Comparison of ENCODE assay signal across 8 cellular contexts in genomic region chr1:1324084-1324523, GRCh38. TPM values are rescaled to one million over a fixed set of nuclear protein-coding genes. Genes with fewer than 3 reads are reported as not detected.
DNase-seq lines count a peak whose midpoint lies in the region; ATAC-seq, FAIRE-seq and TF ChIP-seq lines count a peak whose summit lies in the region.

No MANE protein-coding gene starts in this region.

- DNase-seq in AG09309 (ENCODE audit: low read depth) (no peak), pancreas (no peak), NCI-H69 (lab: John Stamatoyannopoulos, UW) (no peak), NCI-H2171 treated with DMSO at 0.1 percent for 48 hours (lab: John Stamatoyannopoulos, UW) (no peak)

- intact Hi-C loops in pancreas (cut with DNase I), result no loop called here

- H4K20me1 ChIP-seq in KMS-11 (ENCODE audit: insufficient read depth), result no peaks in the 10 kb centered on the region

- TF ChIP-seq CTCF in AG09309 (IDR thresholded peaks at IDR 0.05; ENCODE audit: control insufficient read depth, insufficient read depth, low read depth, low read length, missing control alignments) (no peak), KMS-11 (conservative IDR thresholded peaks at IDR 0.05; ENCODE audit: low read depth, low read length) (no peak), pancreas (IDR thresholded peaks at IDR 0.05) (no peak)

- no peak overlapping the region for H3K4me2 ChIP-seq in KMS-11

- H3K27me3 ChIP-seq in KMS-11 (ENCODE audit: insufficient read depth, low read depth) (no peaks in the 10 kb centered on the region), endocrine pancreas (ENCODE audit: control insufficient read depth, insufficient read depth, low read length) (no peaks in the 10 kb centered on the region), pancreas (no peaks in the 10 kb centered on the region)

- no peak for FAIRE-seq in pancreas (lab: Jason Lieb, UNC)

- peak overlapping the region; percentile 39; the same call in 1 of the 2 replicates for H3K27ac ChIP-seq in KMS-11
- peak overlapping the region; percentile 23 to 90 (median 55) for H3K27ac ChIP-seq in pancreas

- H2AFZ ChIP-seq in KMS-11 (ENCODE audit: low read depth), result peak overlapping the region; percentile 78; the same call in 1 of the 2 replicates

- no peaks in the 10 kb centered on the region for H3K9me3 ChIP-seq in endocrine pancreas (ENCODE audit: control insufficient read depth, low read length)
- H3K9me3 ChIP-seq in pancreas, result no peaks in the 10 kb centered on the region

- H3K4me3 ChIP-seq in AG09309 (ENCODE audit: control insufficient read depth, low read depth, low read length) (peak overlapping the region; percentile 49), KMS-11 (IDR thresholded peaks at IDR 0.05; ENCODE audit: insufficient read depth, low read depth, low read length) (no peak overlapping the region), endocrine pancreas (ENCODE audit: control insufficient read depth, insufficient read depth, low read length) (no peak overlapping the region), pancreas (peak overlapping the region; percentile 93 to 99 (median 97))

- peak overlapping the region; percentile 75; the same call in 1 of the 2 replicates for H3K9ac ChIP-seq in KMS-11
- peak overlapping the region; percentile 56 for H3K9ac ChIP-seq in endocrine pancreas (ENCODE audit: control insufficient read depth, insufficient read depth, low read length)

- ATAC-seq in GM21360 (IDR thresholded peaks at IDR 0.05; ENCODE audit: unreplicated experiment) (peak; percentile 26), pancreas (peak in 2 of 4 donors; percentile 2 to 18), HG02759 (IDR thresholded peaks at IDR 0.05; ENCODE audit: unreplicated experiment) (no peak)

- H3K79me2 ChIP-seq in KMS-11 (ENCODE audit: insufficient read depth, low read depth), result peaks cover 55% of the 10 kb centered on the region

- peaks cover 22% of the 10 kb centered on the region for H3K4me1 ChIP-seq in KMS-11 (ENCODE audit: low read depth, poor library complexity, severe bottlenecking)
- no peaks in the 10 kb centered on the region for H3K4me1 ChIP-seq in endocrine pancreas (ENCODE audit: control insufficient read depth, insufficient read depth, low read length)
- peaks cover 6 to 19% (median 18%) of the 10 kb centered on the region in 3 donors for H3K4me1 ChIP-seq in pancreas

- 0 to 1% methylated on average over 19 to 40 of the region's 41 CpGs for WGBS in pancreas, 2 donors

- no peaks in the 10 kb centered on the region for H3K36me3 ChIP-seq in KMS-11 (ENCODE audit: insufficient read depth)
- no peaks in the 10 kb centered on the region for H3K36me3 ChIP-seq in endocrine pancreas (ENCODE audit: control insufficient read depth, insufficient read depth, low read length)
- no peaks in the 10 kb centered on the region for H3K36me3 ChIP-seq in pancreas

RNA-seq across cellular contexts. Expression of gene INTS11, which starts 0.4 kb away (rescaled TPM):
- total RNA-seq in pancreas, result 10 to 100 TPM; 33.4 to 60.5 (median 56.8) TPM
- 100 to 1,000 TPM; 268 to 311 TPM for polyA plus RNA-seq in pancreas

RNA-seq across cellular contexts. Expression of gene CPTP, which starts 0.5 kb away (rescaled TPM):
- total RNA-seq in pancreas, result 10 to 100 TPM in 5 of 6 donors, 1 to 10 TPM in 1; 8.0 to 14.8 (median 10.7) TPM
- 10 to 100 TPM; 11.3 to 22.0 TPM for polyA plus RNA-seq in pancreas

RNA-seq across cellular contexts. Expression of gene TAS1R3, which starts 7.0 kb away (rescaled TPM):
- total RNA-seq in pancreas, result under 1 TPM; 0.04 to 0.41 (median 0.08) TPM
- under 1 TPM; 0.21 to 0.34 TPM for polyA plus RNA-seq in pancreas

RNA-seq across cellular contexts. Expression of gene PUSL1, which starts 15.7 kb away (rescaled TPM):
- 10 to 100 TPM in 2 of 6 donors, 1 to 10 TPM in 4; 7.5 to 11.3 (median 9.7) TPM for total RNA-seq in pancreas
- polyA plus RNA-seq in pancreas, result 10 to 100 TPM; 14.6 to 23.2 TPM

RNA-seq across cellular contexts. Expression of gene ACAP3, which starts 16.4 kb away (rescaled TPM):
- 10 to 100 TPM; 15.2 to 31.4 (median 18.7) TPM for total RNA-seq in pancreas
- polyA plus RNA-seq in pancreas, result 100 to 1,000 TPM in 1 of 2 donors, 10 to 100 TPM in 1; 76.0 to 133 TPM

Comparison
In these comparisons a context has a peak if more than half of its experiments do, and no peak if none do; other contexts are left out.
1. H3K4me3 ChIP-seq: peak in AG09309 (single experiment) and pancreas (4 of 4); none in KMS-11 (single experiment) and endocrine pancreas (single experiment).